2 cellular contexts compared by ENCODE assay signal in genomic region chr5:136446565-136446964, GRCh38.
TF ChIP-seq lines count a peak whose summit lies in the region.

No MANE protein-coding gene starts in this region.

TF ChIP-seq in H1, 55 proteins besides CTCF, POLR2A, EP300 and RAD21 (continued from another document):
- TF ChIP-seq TAF7 (optimal IDR thresholded peaks at IDR 0.05; ENCODE audit: borderline replicate concordance, low read depth, low read length) (no peak), MAFK (IDR thresholded peaks at IDR 0.05; ENCODE audit: low read depth, low read length) (no peak), GABPA (IDR thresholded peaks at IDR 0.05; ENCODE audit: borderline replicate concordance, insufficient read depth, low read length) (no peak), ZNF274 (IDR thresholded peaks at IDR 0.05; ENCODE audit: borderline replicate concordance, extremely low read depth, low read length) (no peak)

TF ChIP-seq in HEK293T, 16 proteins besides CTCF, POLR2A, EP300 and RAD21 (continued from another document):
- TF ChIP-seq PKNOX1 (IDR thresholded peaks at IDR 0.05) (no peak), LEF1 (IDR thresholded peaks at IDR 0.05; ENCODE audit: borderline replicate concordance) (no peak), FOXK2 (IDR thresholded peaks at IDR 0.05) (no peak), BHLHE40 (IDR thresholded peaks at IDR 0.05; ENCODE audit: borderline replicate concordance) (no peak), FOXA1 (IDR thresholded peaks at IDR 0.05) (no peak), ELF4 (IDR thresholded peaks at IDR 0.05) (no peak), TARDBP (IDR thresholded peaks at IDR 0.05) (no peak), HDGF (IDR thresholded peaks at IDR 0.05; ENCODE audit: borderline replicate concordance) (no peak), SP1 (IDR thresholded peaks at IDR 0.05) (no peak), FOXM1 (IDR thresholded peaks at IDR 0.05; ENCODE audit: borderline replicate concordance) (no peak), CTBP1 (IDR thresholded peaks at IDR 0.05; ENCODE audit: borderline replicate concordance) (no peak), L3MBTL2 (conservative IDR thresholded peaks at IDR 0.05) (no peak), SUZ12 (IDR thresholded peaks at IDR 0.05) (no peak), ARNT (IDR thresholded peaks at IDR 0.05) (no peak)
